In the genomic region with DNA sequence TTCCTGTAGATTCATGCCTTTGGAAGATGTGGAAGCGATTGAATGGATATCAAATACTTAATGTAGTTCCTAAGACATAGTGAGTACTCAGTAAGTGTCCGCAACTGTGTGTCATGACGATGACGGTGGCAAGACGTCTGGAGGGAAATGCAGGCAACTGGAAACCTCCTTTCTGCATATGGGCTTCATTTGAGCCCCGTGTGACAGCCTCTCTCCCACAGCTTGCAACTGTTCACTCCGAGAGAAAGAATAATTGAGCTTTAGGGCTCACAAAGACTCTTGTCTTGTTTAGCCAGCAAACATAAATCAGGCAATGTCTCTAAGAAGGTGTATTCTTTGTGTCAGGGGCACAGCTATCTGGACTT, we compare ENCODE assay signal across 13 cellular contexts. TPM values are rescaled to one million over a fixed set of nuclear protein-coding genes. Genes with fewer than 3 reads are reported as not detected.
DNase-seq lines count a peak whose midpoint lies in the region; ATAC-seq and TF ChIP-seq lines count a peak whose summit lies in the region.
"Had no signal": no experiment of that assay in that cellular context is flagged by ENCODE, and none has a peak within 500 bp of the region (broad histone marks: within the 10 kb centered on the region; RNA-seq: fewer than 3 reads in every experiment).

No MANE protein-coding gene starts in this region.

- H3K4me1 ChIP-seq in SJCRH30 (peaks cover 15% of the 10 kb centered on the region), HAP-1 (no peaks in the 10 kb centered on the region; the same call in 1 of the 2 replicates)
- H3K4me1 ChIP-seq: pancreas had no signal

- H3K9me3 ChIP-seq in SJCRH30 (replicated peaks) (no peaks in the 10 kb centered on the region), HAP-1 (no peaks in the 10 kb centered on the region)
- H3K9me3 ChIP-seq: pancreas had no signal

- no peaks in the 10 kb centered on the region for H3K27me3 ChIP-seq in SJCRH30
- no peaks in the 10 kb centered on the region for H3K27me3 ChIP-seq in HAP-1 (ENCODE audit: low read depth)
- H3K27me3 ChIP-seq: pancreas had no signal

- peaks cover 31% of the 10 kb centered on the region for H3K4me1 Mint-ChIP-seq in osteocyte (ENCODE audit: unreplicated experiment)

- in situ Hi-C loops in HAP-1 (cut with MboI; ENCODE audit: low sequenced_read_pairs) = no loop called here

- H3K27ac ChIP-seq in SJCRH30 = peak overlapping the region; percentile 91
- H3K27ac ChIP-seq: VCaP had no signal

- ATAC-seq in HG03095 (IDR thresholded peaks at IDR 0.05; ENCODE audit: unreplicated experiment) (no peak), HG03045 (IDR thresholded peaks at IDR 0.05; ENCODE audit: unreplicated experiment) (no peak)

- no peak for TF ChIP-seq CTCF in fibroblast of pulmonary artery (IDR thresholded peaks at IDR 0.05; ENCODE audit: low read length, missing control alignments)
- TF ChIP-seq CTCF in osteocyte (IDR thresholded peaks at IDR 0.05) = no peak

- H3K9me3 Mint-ChIP-seq in osteocyte (ENCODE audit: unreplicated experiment) = no peaks in the 10 kb centered on the region
- H3K9me3 Mint-ChIP-seq: activated naive CD4-positive, alpha-beta T cell treated with anti-CD3 and anti-CD28 coated beads for 36 hours; CD4-positive, alpha-beta T cell had no signal

- H3K36me3 Mint-ChIP-seq in osteocyte (ENCODE audit: unreplicated experiment) = peaks cover 2% of the 10 kb centered on the region

- DNase-seq in AG08396 (ENCODE audit: low spot score) (peak; percentile 52), SJCRH30 (peak; percentile 39 to 57), fibroblast of pulmonary artery (ENCODE audit: low read depth) (peak; percentile 59), osteocyte (ENCODE audit: extremely low spot score, unreplicated experiment) (no peak), HuH-7 (ENCODE audit: low spot score) (no peak), HAP-1 (ENCODE audit: low spot score in 2 of 2) (no peak)
- DNase-seq: activated naive CD4-positive, alpha-beta T cell treated with anti-CD3 and anti-CD28 coated beads for 36 hours; CD4-positive, alpha-beta T cell; NCI-H510A treated with DMSO at 0.1 percent for 48 hours had no signal

- H3K4me3 ChIP-seq in SJCRH30 = peak overlapping the region; percentile 52
- H3K4me3 ChIP-seq in fibroblast of pulmonary artery (replicated peaks; ENCODE audit: low read depth, low read length) = no peak overlapping the region
- H3K4me3 ChIP-seq in HAP-1 = no peak overlapping the region
- H3K4me3 ChIP-seq: pancreas had no signal

- H3K36me3 ChIP-seq in SJCRH30 (no peaks in the 10 kb centered on the region), HAP-1 (replicated peaks) (no peaks in the 10 kb centered on the region)
- H3K36me3 ChIP-seq: pancreas had no signal

- no peaks in the 10 kb centered on the region for H3K27me3 Mint-ChIP-seq in osteocyte (ENCODE audit: unreplicated experiment)
- H3K27me3 Mint-ChIP-seq: CD4-positive, alpha-beta T cell had no signal

- peak overlapping the region; percentile 71 for H3K4me3 Mint-ChIP-seq in osteocyte (ENCODE audit: unreplicated experiment)
- H3K4me3 Mint-ChIP-seq: activated naive CD4-positive, alpha-beta T cell treated with anti-CD3 and anti-CD28 coated beads for 36 hours; CD4-positive, alpha-beta T cell had no signal

- peak overlapping the region; percentile 95 for H3K27ac Mint-ChIP-seq in osteocyte (ENCODE audit: unreplicated experiment)
- H3K27ac Mint-ChIP-seq: activated naive CD4-positive, alpha-beta T cell treated with anti-CD3 and anti-CD28 coated beads for 36 hours; CD4-positive, alpha-beta T cell had no signal

RNA-seq across cellular contexts. Expression of gene CFAP251, which starts 7.0 kb away (rescaled TPM):
- 0.41 and 0.45 TPM in 2 replicates for total RNA-seq in SJCRH30 (2014; rRNA removed; shearing (Covaris generic))
- total RNA-seq in osteocyte = 2.4 and 2.6 TPM in 2 replicates

RNA-seq across cellular contexts. Expression of gene PSMD9, which starts 36.8 kb away (rescaled TPM):
- total RNA-seq in SJCRH30 (2014; rRNA removed; shearing (Covaris generic)) = 28.9 and 32.3 TPM in 2 replicates
- total RNA-seq in osteocyte = 58.0 and 63.5 TPM in 2 replicates

Comparison
In these comparisons a context has a peak if more than half of its experiments do, and no peak if none do; other contexts are left out.
1. DNase-seq: peak in AG08396 (single experiment), SJCRH30 (2 of 2) and fibroblast of pulmonary artery (single experiment); none in osteocyte (single experiment), HuH-7 (single experiment) and HAP-1 (0 of 2).